In the genomic region with DNA sequence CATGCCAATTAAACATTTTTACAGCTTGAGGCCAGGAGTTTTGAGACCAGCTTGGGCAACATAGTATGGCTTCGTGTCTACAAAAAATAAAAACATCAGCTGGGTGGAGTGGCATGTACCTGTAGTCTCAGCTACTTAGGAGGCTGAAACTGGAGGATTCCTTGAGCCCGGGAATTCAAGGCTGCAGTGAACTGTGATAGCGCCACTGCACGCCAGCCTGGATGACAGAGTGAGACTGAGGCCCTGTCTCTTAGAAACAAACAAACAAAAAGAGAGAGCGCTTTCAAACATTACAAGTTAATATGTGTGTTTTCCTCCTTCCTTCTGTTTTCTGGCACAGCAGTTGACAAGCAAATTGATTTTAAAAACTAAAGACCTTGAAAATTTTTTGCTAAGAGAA, we compare ENCODE assay signal across 23 cellular contexts. TPM values are rescaled to one million over a fixed set of nuclear protein-coding genes. Genes with fewer than 3 reads are reported as not detected.
DNase-seq lines count a peak whose midpoint lies in the region; ATAC-seq, FAIRE-seq and TF ChIP-seq lines count a peak whose summit lies in the region.
"Had no signal": no experiment of that assay in that cellular context is flagged by ENCODE, and none has a peak within 500 bp of the region (broad histone marks: within the 10 kb centered on the region; RNA-seq: fewer than 3 reads in every experiment).

No MANE protein-coding gene starts in this region.

- H3K27ac Mint-ChIP-seq in activated CD8-positive, alpha-beta T cell treated with anti-CD3 and anti-CD28 coated beads for 36 hours, result peak overlapping the region; percentile 23
- H3K27ac Mint-ChIP-seq in activated CD8-positive, alpha-beta T cell treated with anti-CD3 and anti-CD28 coated beads, Interleukin-2, amount 10 ng/mL, durations not matched to agents 7 days and 5 days, result no peak overlapping the region
- H3K27ac Mint-ChIP-seq in CD14-positive monocyte (peak overlapping the region in 4 of 7 donors; percentile 23 to 77 (median 56)), T-helper 17 cell (peak overlapping the region; percentile 47)
- peak overlapping the region in 2 of 9 donors; percentile 39 to 56 for H3K27ac Mint-ChIP-seq in naive thymus-derived CD4-positive, alpha-beta T cell

- intact Hi-C loops in activated CD8-positive, alpha-beta T cell treated with anti-CD3 and anti-CD28 coated beads for 36 hours (cut with micrococcal nuclease), result no loop called here
- intact Hi-C loops in CD14-positive monocyte (cut with micrococcal nuclease), result no loop called here
- intact Hi-C loops in naive thymus-derived CD4-positive, alpha-beta T cell (cut with micrococcal nuclease), result no loop called here

- H3K4me3 ChIP-seq in naive thymus-derived CD4-positive, alpha-beta T cell (ENCODE audit: low read length), result no peak overlapping the region
- H3K4me3 ChIP-seq: GM12878, MG63, SJSA1 had no signal

- no peak for FAIRE-seq in GM12892 (lab: Jason Lieb, UNC)
- FAIRE-seq: GM12878, H1 had no signal

- H3K27me3 ChIP-seq in naive thymus-derived CD4-positive, alpha-beta T cell (ENCODE audit: control insufficient read depth in 2 of 2, insufficient read depth in 2 of 2, low read length in 2 of 2), result no peaks in the 10 kb centered on the region
- H3K27me3 ChIP-seq: MG63, SJSA1 had no signal

- DNase-seq in activated CD8-positive, alpha-beta T cell treated with anti-CD3 and anti-CD28 coated beads for 36 hours, result no peak
- DNase-seq in activated CD8-positive, alpha-beta T cell treated with anti-CD3 and anti-CD28 coated beads, Interleukin-2, amount 10 ng/mL, durations not matched to agents 7 days and 5 days, result no peak
- DNase-seq in CD14-positive monocyte (ENCODE audit: low spot score), result no peak
- DNase-seq in T-helper 17 cell, result no peak
- DNase-seq in naive thymus-derived CD4-positive, alpha-beta T cell, result no peak
- no peak for DNase-seq in GM12892 (ENCODE audit: insufficient read length)
- DNase-seq: 8988T, C1 segment of cervical spinal cord, DND-41, MG63, NCI-H1417, NCI-H1694 treated with DMSO at 0.1 percent for 48 hours, NCI-H2081 treated with DMSO at 0.1 percent for 48 hours, NCI-H2171 treated with DMSO at 0.1 percent for 48 hours, NCI-H524 treated with DMSO at 0.1 percent for 48 hours, NCI-H82 had no signal

- POLR2A ChIA-PET in activated CD8-positive, alpha-beta T cell treated with anti-CD3 and anti-CD28 coated beads for 36 hours (lab: Charles Lee), result no interaction called here
- POLR2A ChIA-PET in activated CD8-positive, alpha-beta T cell treated with anti-CD3 and anti-CD28 coated beads, Interleukin-2, amount 10 ng/mL, durations not matched to agents 7 days and 5 days (lab: Charles Lee), result no interaction called here
- POLR2A ChIA-PET in naive thymus-derived CD4-positive, alpha-beta T cell (lab: Charles Lee), result no interaction called here

- no peaks in the 10 kb centered on the region for H3K27me3 Mint-ChIP-seq in activated CD8-positive, alpha-beta T cell treated with anti-CD3 and anti-CD28 coated beads for 36 hours
- H3K27me3 Mint-ChIP-seq in activated CD8-positive, alpha-beta T cell treated with anti-CD3 and anti-CD28 coated beads, Interleukin-2, amount 10 ng/mL, durations not matched to agents 7 days and 5 days (ENCODE audit: low read depth), result no peaks in the 10 kb centered on the region
- H3K27me3 Mint-ChIP-seq in CD14-positive monocyte (ENCODE audit: low read depth in 3 of 3), result peaks cover 0 to 3% (median 1%) of the 10 kb centered on the region in 3 donors
- no peaks in the 10 kb centered on the region for H3K27me3 Mint-ChIP-seq in T-helper 17 cell
- no peaks in the 10 kb centered on the region for H3K27me3 Mint-ChIP-seq in naive thymus-derived CD4-positive, alpha-beta T cell

- peaks cover 57 to 68% of the 10 kb centered on the region in 2 donors for H3K4me1 ChIP-seq in naive thymus-derived CD4-positive, alpha-beta T cell (ENCODE audit: control insufficient read depth in 2 of 2, insufficient read depth in 2 of 2, low read length in 2 of 2)

- H3K4me1 Mint-ChIP-seq in activated CD8-positive, alpha-beta T cell treated with anti-CD3 and anti-CD28 coated beads for 36 hours (ENCODE audit: low read depth), result peaks cover 90% of the 10 kb centered on the region
- H3K4me1 Mint-ChIP-seq in activated CD8-positive, alpha-beta T cell treated with anti-CD3 and anti-CD28 coated beads, Interleukin-2, amount 10 ng/mL, durations not matched to agents 7 days and 5 days (ENCODE audit: low read depth), result peaks cover 62% of the 10 kb centered on the region
- H3K4me1 Mint-ChIP-seq in CD14-positive monocyte (peaks cover 68% of the 10 kb centered on the region), T-helper 17 cell (peaks cover 68% of the 10 kb centered on the region)
- peaks cover 74 to 100% (median 96%) of the 10 kb centered on the region in 7 donors for H3K4me1 Mint-ChIP-seq in naive thymus-derived CD4-positive, alpha-beta T cell

- no peak overlapping the region for H3K4me3 Mint-ChIP-seq in activated CD8-positive, alpha-beta T cell treated with anti-CD3 and anti-CD28 coated beads for 36 hours
- H3K4me3 Mint-ChIP-seq in activated CD8-positive, alpha-beta T cell treated with anti-CD3 and anti-CD28 coated beads, Interleukin-2, amount 10 ng/mL, durations not matched to agents 7 days and 5 days, result no peak overlapping the region
- H3K4me3 Mint-ChIP-seq in CD14-positive monocyte (no peak overlapping the region), T-helper 17 cell (no peak overlapping the region)
- H3K4me3 Mint-ChIP-seq in naive thymus-derived CD4-positive, alpha-beta T cell, result peak overlapping the region in 8 of 10 donors; percentile 46 to 75 (median 60)

- CTCF ChIA-PET in activated CD8-positive, alpha-beta T cell treated with anti-CD3 and anti-CD28 coated beads for 36 hours (lab: Charles Lee), result no interaction called here
- CTCF ChIA-PET in activated CD8-positive, alpha-beta T cell treated with anti-CD3 and anti-CD28 coated beads, Interleukin-2, amount 10 ng/mL, durations not matched to agents 7 days and 5 days (lab: Charles Lee), result no interaction called here
- CTCF ChIA-PET in naive thymus-derived CD4-positive, alpha-beta T cell (lab: Charles Lee), result interaction anchor here (0.7 kb wide), 1 partner anchor 281 kb away, joined by 3 read pairs; no protein-coding TSS in a partner anchor

- H3K9me3 Mint-ChIP-seq in activated CD8-positive, alpha-beta T cell treated with anti-CD3 and anti-CD28 coated beads for 36 hours, result no peaks in the 10 kb centered on the region
- no peaks in the 10 kb centered on the region for H3K9me3 Mint-ChIP-seq in activated CD8-positive, alpha-beta T cell treated with anti-CD3 and anti-CD28 coated beads, Interleukin-2, amount 10 ng/mL, durations not matched to agents 7 days and 5 days (ENCODE audit: insufficient read depth)
- H3K9me3 Mint-ChIP-seq in CD14-positive monocyte, result no peaks in the 10 kb centered on the region
- no peaks in the 10 kb centered on the region for H3K9me3 Mint-ChIP-seq in naive thymus-derived CD4-positive, alpha-beta T cell

- no peak overlapping the region for H3K27ac ChIP-seq in naive thymus-derived CD4-positive, alpha-beta T cell (ENCODE audit: low read depth, low read length)
- H3K27ac ChIP-seq: SJSA1 had no signal

- no peak for TF ChIP-seq CTCF in activated CD8-positive, alpha-beta T cell treated with anti-CD3 and anti-CD28 coated beads for 36 hours (IDR thresholded peaks at IDR 0.05)
- no peak for TF ChIP-seq CTCF in CD14-positive monocyte (IDR thresholded peaks at IDR 0.05)

- no peaks in the 10 kb centered on the region for H3K36me3 ChIP-seq in naive thymus-derived CD4-positive, alpha-beta T cell (ENCODE audit: control insufficient read depth in 2 of 3, insufficient read depth in 3 of 3, low read length in 3 of 3)
- H3K36me3 ChIP-seq: MG63, SJSA1 had no signal

- H3K36me3 Mint-ChIP-seq in activated CD8-positive, alpha-beta T cell treated with anti-CD3 and anti-CD28 coated beads for 36 hours (ENCODE audit: low read depth), result no peaks in the 10 kb centered on the region
- H3K36me3 Mint-ChIP-seq in activated CD8-positive, alpha-beta T cell treated with anti-CD3 and anti-CD28 coated beads, Interleukin-2, amount 10 ng/mL, durations not matched to agents 7 days and 5 days (ENCODE audit: low read depth), result peaks cover 2% of the 10 kb centered on the region
- H3K36me3 Mint-ChIP-seq in CD14-positive monocyte (peaks cover 0 to 2% of the 10 kb centered on the region in 2 donors), T-helper 17 cell (ENCODE audit: low read depth) (peaks cover 3% of the 10 kb centered on the region)
- H3K36me3 Mint-ChIP-seq in naive thymus-derived CD4-positive, alpha-beta T cell, result peaks cover 0 to 1% (median 0%) of the 10 kb centered on the region in 5 donors

- ATAC-seq in activated CD8-positive, alpha-beta T cell treated with anti-CD3 and anti-CD28 coated beads for 36 hours, result no peak
- ATAC-seq in activated CD8-positive, alpha-beta T cell treated with anti-CD3 and anti-CD28 coated beads, Interleukin-2, amount 10 ng/mL, durations not matched to agents 7 days and 5 days, result no peak
- ATAC-seq in T-helper 17 cell (no peak), GM18517 (IDR thresholded peaks at IDR 0.05; ENCODE audit: unreplicated experiment) (no peak), HG03571 (IDR thresholded peaks at IDR 0.05; ENCODE audit: unreplicated experiment) (no peak)
- no peak for ATAC-seq in naive thymus-derived CD4-positive, alpha-beta T cell
- ATAC-seq: GM12878, HCT116, Right ventricle myocardium inferior had no signal

- no peaks in the 10 kb centered on the region for H3K9me3 ChIP-seq in T-helper 17 cell (ENCODE audit: control insufficient read depth, low read length, poor library complexity, severe bottlenecking)
- no peaks in the 10 kb centered on the region for H3K9me3 ChIP-seq in naive thymus-derived CD4-positive, alpha-beta T cell (ENCODE audit: control insufficient read depth in 2 of 3, low read length in 3 of 3)
- H3K9me3 ChIP-seq: MG63, SJSA1 had no signal

- no peak for TF ChIP-seq POLR2A in GM12892 (IDR thresholded peaks at IDR 0.05; ENCODE audit: low read depth, low read length)

RNA-seq across cellular contexts. Expression of gene EPC2, which starts 9.9 kb away (rescaled TPM):
- 10 to 100 TPM; 19.3 to 20.0 TPM for total RNA-seq in activated CD8-positive, alpha-beta T cell treated with anti-CD3 and anti-CD28 coated beads for 36 hours
- 10 to 100 TPM; 26.1 to 26.5 TPM for total RNA-seq in activated CD8-positive, alpha-beta T cell treated with anti-CD3 and anti-CD28 coated beads, Interleukin-2, amount 10 ng/mL, durations not matched to agents 7 days and 5 days
- polyA plus RNA-seq in CD14-positive monocyte, result 1 to 10 TPM; 1.4 to 2.0 TPM
- 10 to 100 TPM; 76.5 to 89.0 TPM for total RNA-seq in T-helper 17 cell
- total RNA-seq in naive thymus-derived CD4-positive, alpha-beta T cell, result 10 to 100 TPM; 40.7 to 91.0 (median 80.1) TPM
- 1 to 10 TPM; 3.9 to 4.0 TPM for polyA plus RNA-seq in naive thymus-derived CD4-positive, alpha-beta T cell
- polyA plus RNA-seq in GM12892 (2012; ENCODE audit: missing spikeins), result 8.1 TPM

Comparison
In these comparisons a context has a peak if more than half of its experiments do, and no peak if none do; other contexts are left out.
1. H3K4me3 Mint-ChIP-seq: peak in naive thymus-derived CD4-positive, alpha-beta T cell (8 of 10); none in activated CD8-positive, alpha-beta T cell treated with anti-CD3 and anti-CD28 coated beads for 36 hours (single experiment), activated CD8-positive, alpha-beta T cell treated with anti-CD3 and anti-CD28 coated beads, Interleukin-2, amount 10 ng/mL, durations not matched to agents 7 days and 5 days (single experiment), CD14-positive monocyte (0 of 2) and T-helper 17 cell (single experiment).